ENCODE assay signal across 23 cellular contexts in genomic region chr22:41361716-41362310, GRCh38. TPM values are rescaled to one million over a fixed set of nuclear protein-coding genes. Genes with fewer than 3 reads are reported as not detected.
A peak's percentile ranks its signal among the peaks of the same experiment; 100 is the strongest.
DNase-seq lines count a peak whose midpoint lies in the region; ATAC-seq, FAIRE-seq and TF ChIP-seq lines count a peak whose summit lies in the region.
"Had no signal": no experiment of that assay in that cellular context is flagged by ENCODE, and none has a peak within 500 bp of the region (broad histone marks: within the 10 kb centered on the region; RNA-seq: fewer than 3 reads in every experiment).

No MANE protein-coding gene starts in this region.

- H3K36me3 ChIP-seq in astrocyte (ENCODE audit: insufficient read depth, low read length) (no peaks in the 10 kb centered on the region), smooth muscle cell (ENCODE audit: low read depth) (no peaks in the 10 kb centered on the region)

- intact Hi-C loops in head of caudate nucleus (cut with DNase I) = loop anchor here (10.0 kb wide), 1 partner anchor 57 kb away; the partner anchor contains the start of gene ZC3H7B
- intact Hi-C loops in CD4-positive, alpha-beta T cell (cut with DNase I, micrococcal nuclease) = no loop called here

- H3K79me2 ChIP-seq in astrocyte (ENCODE audit: insufficient read depth, low read length) = no peaks in the 10 kb centered on the region
- no peaks in the 10 kb centered on the region for H3K79me2 ChIP-seq in smooth muscle cell (ENCODE audit: low read depth)

- POLR2A ChIA-PET in CD4-positive, alpha-beta T cell (lab: Charles Lee) = interaction anchor here (1.6 kb wide), 1 partner anchor 19 kb away, joined by 4 read pairs; the partner anchor contains the start of gene TEF

- no peak for FAIRE-seq in astrocyte (lab: Jason Lieb, UNC)
- FAIRE-seq: kidney had no signal

- peaks cover 4% of the 10 kb centered on the region for H3K36me3 Mint-ChIP-seq in astrocyte (ENCODE audit: low read depth, unreplicated experiment)
- H3K36me3 Mint-ChIP-seq in CD4-positive, alpha-beta T cell (ENCODE audit: low read depth) = peaks cover 12% of the 10 kb centered on the region
- H3K36me3 Mint-ChIP-seq in activated T-helper 17 cell treated with anti-CD3 and anti-CD28 coated beads, Interleukin-2, amount 50 U/mL, for 72 hours (ENCODE audit: low read depth) = peaks cover 5% of the 10 kb centered on the region

- CTCF ChIA-PET in CD4-positive, alpha-beta T cell (lab: Charles Lee) = no interaction called here

- peaks cover 9% of the 10 kb centered on the region for H3K4me1 Mint-ChIP-seq in astrocyte (ENCODE audit: low read depth, unreplicated experiment)
- H3K4me1 Mint-ChIP-seq in CD4-positive, alpha-beta T cell (ENCODE audit: low read depth) = no peaks in the 10 kb centered on the region
- no peaks in the 10 kb centered on the region for H3K4me1 Mint-ChIP-seq in activated T-helper 17 cell treated with anti-CD3 and anti-CD28 coated beads, Interleukin-2, amount 50 U/mL, for 72 hours

- H3K9me3 ChIP-seq in astrocyte (ENCODE audit: insufficient read depth, low read depth, low read length) (peaks cover 3% of the 10 kb centered on the region), smooth muscle cell (replicated peaks; ENCODE audit: low read depth) (no peaks in the 10 kb centered on the region)
- no peaks in the 10 kb centered on the region for H3K9me3 ChIP-seq in CD4-positive, alpha-beta T cell (ENCODE audit: control insufficient read depth, low read length)
- H3K9me3 ChIP-seq: HAP-1, thoracic aorta had no signal

- H3K27ac ChIP-seq in astrocyte (ENCODE audit: low read depth, low read length) (no peak overlapping the region), smooth muscle cell (ENCODE audit: low read depth) (no peak overlapping the region)
- no peak overlapping the region for H3K27ac ChIP-seq in CD4-positive, alpha-beta T cell (ENCODE audit: low read depth, low read length)
- H3K27ac ChIP-seq: thoracic aorta had no signal

- H3K27me3 ChIP-seq in astrocyte (ENCODE audit: insufficient read depth, low read length) (no peaks in the 10 kb centered on the region), smooth muscle cell (ENCODE audit: low read depth) (no peaks in the 10 kb centered on the region)
- H3K27me3 ChIP-seq in CD4-positive, alpha-beta T cell (ENCODE audit: control insufficient read depth, insufficient read depth, low read length) = no peaks in the 10 kb centered on the region

- ATAC-seq in CD4-positive, alpha-beta T cell (ENCODE audit: poor library complexity) = no peak
- no peak for ATAC-seq in activated T-helper 17 cell treated with anti-CD3 and anti-CD28 coated beads, Interleukin-2, amount 50 U/mL, for 72 hours (replicated peaks)

- no peak overlapping the region for H3K4me3 Mint-ChIP-seq in astrocyte (ENCODE audit: unreplicated experiment)
- H3K4me3 Mint-ChIP-seq in CD4-positive, alpha-beta T cell = no peak overlapping the region
- no peak overlapping the region for H3K4me3 Mint-ChIP-seq in activated T-helper 17 cell treated with anti-CD3 and anti-CD28 coated beads, Interleukin-2, amount 50 U/mL, for 72 hours
- H3K4me3 Mint-ChIP-seq: activated CD4-positive, alpha-beta memory T cell treated with anti-CD3 and anti-CD28 coated beads for 36 hours had no signal

- H4K20me1 ChIP-seq in astrocyte (ENCODE audit: insufficient read depth, low read length) (peaks cover 3% of the 10 kb centered on the region), smooth muscle cell (ENCODE audit: low read depth) (no peaks in the 10 kb centered on the region)

- TF ChIP-seq CTCF in astrocyte (IDR thresholded peaks at IDR 0.05; ENCODE audit: insufficient read depth, low read depth, low read length) (no peak), fibroblast of pulmonary artery (IDR thresholded peaks at IDR 0.05; ENCODE audit: low read length, missing control alignments) (no peak), smooth muscle cell (IDR thresholded peaks at IDR 0.05; ENCODE audit: borderline replicate concordance, insufficient read depth, poor library complexity, severe bottlenecking) (no peak)
- no peak for TF ChIP-seq CTCF in CD4-positive, alpha-beta T cell (IDR thresholded peaks at IDR 0.05)

- H3K9me3 Mint-ChIP-seq in astrocyte (ENCODE audit: unreplicated experiment) = no peaks in the 10 kb centered on the region
- H3K9me3 Mint-ChIP-seq in CD4-positive, alpha-beta T cell = no peaks in the 10 kb centered on the region
- H3K9me3 Mint-ChIP-seq in activated T-helper 17 cell treated with anti-CD3 and anti-CD28 coated beads, Interleukin-2, amount 50 U/mL, for 72 hours = no peaks in the 10 kb centered on the region
- H3K9me3 Mint-ChIP-seq: activated CD4-positive, alpha-beta memory T cell treated with anti-CD3 and anti-CD28 coated beads for 36 hours had no signal

- peaks cover 1% of the 10 kb centered on the region for H3K4me1 ChIP-seq in astrocyte (ENCODE audit: insufficient read depth, low read length)
- H3K4me1 ChIP-seq in smooth muscle cell (ENCODE audit: low read depth) = peaks cover 10% of the 10 kb centered on the region

- H2AFZ ChIP-seq in astrocyte (ENCODE audit: low read depth, low read length) = no peak overlapping the region
- no peak overlapping the region for H2AFZ ChIP-seq in smooth muscle cell (ENCODE audit: low read depth)

- H3K4me3 ChIP-seq in astrocyte (ENCODE audit: insufficient read depth, low read depth, low read length) = no peak overlapping the region
- no peak overlapping the region for H3K4me3 ChIP-seq in fibroblast of pulmonary artery (replicated peaks; ENCODE audit: low read depth, low read length)
- no peak overlapping the region for H3K4me3 ChIP-seq in smooth muscle cell
- H3K4me3 ChIP-seq: HAP-1, thoracic aorta had no signal

- H3K27me3 Mint-ChIP-seq in astrocyte (ENCODE audit: low read depth, unreplicated experiment) = peaks cover 7% of the 10 kb centered on the region
- no peaks in the 10 kb centered on the region for H3K27me3 Mint-ChIP-seq in CD4-positive, alpha-beta T cell
- no peaks in the 10 kb centered on the region for H3K27me3 Mint-ChIP-seq in activated T-helper 17 cell treated with anti-CD3 and anti-CD28 coated beads, Interleukin-2, amount 50 U/mL, for 72 hours
- H3K27me3 Mint-ChIP-seq: activated CD4-positive, alpha-beta memory T cell treated with anti-CD3 and anti-CD28 coated beads for 36 hours had no signal

- H3F3A ChIP-seq in smooth muscle cell (ENCODE audit: low read depth) = no peaks in the 10 kb centered on the region

- peak; percentile 77 for DNase-seq in HT1080 (ENCODE audit: low read depth)
- peak; percentile 6 for DNase-seq in astrocyte (ENCODE audit: low read depth)
- peak; percentile 29 for DNase-seq in fibroblast of pulmonary artery (ENCODE audit: low read depth)
- DNase-seq in head of caudate nucleus = no peak
- DNase-seq in CD4-positive, alpha-beta T cell = no peak
- no peak for DNase-seq in smooth muscle cell (lab: John Stamatoyannopoulos, UW; ENCODE audit: unreplicated experiment)
- DNase-seq: activated CD4-positive, alpha-beta memory T cell treated with anti-CD3 and anti-CD28 coated beads for 36 hours; activated CD4-positive, CD25-positive, alpha-beta regulatory T cell; activated effector memory CD4-positive, alpha-beta T cell treated with anti-CD3 and anti-CD28 coated beads, Interleukin-2, amount 50 U/mL, for 16 hours; AML-193; dermis blood vessel endothelial cell; hypothalamus; kidney; NCI-H1694; NCI-H2171 treated with DMSO at 0.1 percent for 48 hours; NCI-H526; Right ventricle myocardium superior; stimulated activated CD4-positive, alpha-beta T cell treated with anti-CD3 and anti-CD28 coated beads, Interleukin-2, amount 100 ng/mL, for 48 hours; stimulated activated naive CD4-positive, alpha-beta T cell; T1000 had no signal

- no peak overlapping the region for H3K27ac Mint-ChIP-seq in astrocyte (ENCODE audit: unreplicated experiment)
- no peak overlapping the region for H3K27ac Mint-ChIP-seq in CD4-positive, alpha-beta T cell
- no peak overlapping the region for H3K27ac Mint-ChIP-seq in activated T-helper 17 cell treated with anti-CD3 and anti-CD28 coated beads, Interleukin-2, amount 50 U/mL, for 72 hours
- H3K27ac Mint-ChIP-seq: activated CD4-positive, alpha-beta memory T cell treated with anti-CD3 and anti-CD28 coated beads for 36 hours had no signal

- 92% methylated on average over 13 of the region's 13 CpGs for WGBS in smooth muscle cell (ENCODE audit: low lambda C conversion rate)

- H3K4me2 ChIP-seq in astrocyte (ENCODE audit: low read length) (no peak overlapping the region), smooth muscle cell (no peak overlapping the region)

- H3K9ac ChIP-seq in astrocyte (ENCODE audit: low read length) (no peak overlapping the region), smooth muscle cell (ENCODE audit: low read depth) (no peak overlapping the region)

RNA-seq across cellular contexts. Expression of gene TEF, which starts 19.9 kb away (rescaled TPM):
- 4.1 and 6.7 TPM in 2 replicates for total RNA-seq in HT1080 (2014; rRNA removed; shearing (Covaris generic))
- 6.6 and 8.6 TPM in 2 replicates for polyA plus RNA-seq in HT1080 (2015; cell fraction: cytosol; rRNA removed)
- polyA plus RNA-seq in HT1080 (2015; cell fraction: nucleus; rRNA removed) = 8.7 and 14.1 TPM in 2 replicates
- total RNA-seq in astrocyte (5.9 and 6.3 TPM in 2 replicates), smooth muscle cell (6.4 and 7.7 TPM in 2 replicates)
- total RNA-seq in CD4-positive, alpha-beta T cell = 1 to 10 TPM; 2.4 to 2.6 TPM
- polyA plus RNA-seq in smooth muscle cell = 7.6 and 9.0 TPM in 2 replicates
- total RNA-seq in activated T-helper 17 cell treated with anti-CD3 and anti-CD28 coated beads, Interleukin-2, amount 50 U/mL, for 72 hours = 1 to 10 TPM; 2.4 to 4.0 TPM

Comparison
In these comparisons a context has a peak if more than half of its experiments do, and no peak if none do; other contexts are left out.
1. DNase-seq: peak in HT1080 (single experiment), astrocyte (single experiment) and fibroblast of pulmonary artery (single experiment); none in head of caudate nucleus (0 of 42), CD4-positive, alpha-beta T cell (0 of 10) and smooth muscle cell (single experiment).